In the genomic region with DNA sequence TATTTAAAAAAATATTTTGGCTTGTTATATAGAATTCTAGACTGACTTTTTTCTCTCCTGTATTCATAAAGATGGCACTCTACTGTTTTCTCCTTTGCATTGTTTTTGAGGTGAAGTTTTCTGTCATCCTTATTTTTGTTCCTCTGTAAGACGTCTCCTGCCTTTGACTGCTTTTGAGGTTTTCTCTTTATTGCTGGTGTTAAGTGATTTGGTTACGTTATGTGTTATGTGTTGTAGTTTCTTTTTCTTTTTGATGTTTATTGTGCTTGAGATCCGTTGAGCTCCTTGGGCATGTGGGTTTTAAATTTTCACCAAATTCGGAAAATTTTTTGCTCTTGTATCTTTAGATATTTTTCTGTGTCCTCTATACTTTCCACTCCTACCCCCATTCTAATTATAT, we compare ENCODE assay signal across 21 cellular contexts. TPM values are rescaled to one million over a fixed set of nuclear protein-coding genes. Genes with fewer than 3 reads are reported as not detected.
A peak's percentile ranks its signal among the peaks of the same experiment; 100 is the strongest.
DNase-seq lines count a peak whose midpoint lies in the region; ATAC-seq, FAIRE-seq and TF ChIP-seq lines count a peak whose summit lies in the region.
"Had no signal": no experiment of that assay in that cellular context is flagged by ENCODE, and none has a peak within 500 bp of the region (broad histone marks: within the 10 kb centered on the region; RNA-seq: fewer than 3 reads in every experiment).

No MANE protein-coding gene starts in this region.

- no peaks in the 10 kb centered on the region for H3K27me3 Mint-ChIP-seq in CD8-positive, alpha-beta T cell (ENCODE audit: low read depth)
- H3K27me3 Mint-ChIP-seq in activated T-helper 17 cell treated with anti-CD3 and anti-CD28 coated beads, Interleukin-2, amount 50 U/mL, for 72 hours = no peaks in the 10 kb centered on the region

- H3K4me3 ChIP-seq in CD8-positive, alpha-beta T cell (ENCODE audit: low read depth, low read length) = no peak overlapping the region
- H3K4me3 ChIP-seq: prostate gland, skin epidermis, upper lobe of right lung had no signal

- peak; percentile 73 for ATAC-seq in CD8-positive, alpha-beta T cell
- ATAC-seq in activated T-helper 17 cell treated with anti-CD3 and anti-CD28 coated beads, Interleukin-2, amount 50 U/mL, for 72 hours (replicated peaks) = peak; percentile 56
- no peak for ATAC-seq in HG03280 (IDR thresholded peaks at IDR 0.05; ENCODE audit: unreplicated experiment)
- ATAC-seq: left cardiac atrium, upper lobe of right lung had no signal

- no peaks in the 10 kb centered on the region for H3K27me3 ChIP-seq in CD8-positive, alpha-beta T cell (ENCODE audit: insufficient read depth, low read length)
- H3K27me3 ChIP-seq: upper lobe of right lung had no signal

- peak overlapping the region; percentile 68 for H3K4me3 Mint-ChIP-seq in CD8-positive, alpha-beta T cell
- peak overlapping the region; percentile 60 for H3K4me3 Mint-ChIP-seq in activated T-helper 17 cell treated with anti-CD3 and anti-CD28 coated beads, Interleukin-2, amount 50 U/mL, for 72 hours
- H3K4me3 Mint-ChIP-seq: neural crest cell had no signal

- H3K27ac Mint-ChIP-seq in CD8-positive, alpha-beta T cell = peak overlapping the region; percentile 69
- peak overlapping the region; percentile 79 for H3K27ac Mint-ChIP-seq in activated T-helper 17 cell treated with anti-CD3 and anti-CD28 coated beads, Interleukin-2, amount 50 U/mL, for 72 hours

- no peak for TF ChIP-seq CTCF in C4-2B (conservative IDR thresholded peaks at IDR 0.05)
- TF ChIP-seq CTCF in CD8-positive, alpha-beta T cell (IDR thresholded peaks at IDR 0.05) = no peak

- H3K9me3 ChIP-seq in CD8-positive, alpha-beta T cell (ENCODE audit: low read length) = no peaks in the 10 kb centered on the region
- H3K9me3 ChIP-seq: prostate gland, upper lobe of right lung had no signal

- H3K27ac ChIP-seq in C4-2B = peak overlapping the region; percentile 76
- no peak overlapping the region for H3K27ac ChIP-seq in CD8-positive, alpha-beta T cell (ENCODE audit: low read depth, low read length)
- H3K27ac ChIP-seq: prostate gland, skin epidermis, upper lobe of right lung, VCaP had no signal

- no peak for DNase-seq in CD8-positive, alpha-beta T cell
- DNase-seq in amygdala (lab: John Stamatoyannopoulos, UW) (no peak), NCI-H2107 (lab: John Stamatoyannopoulos, UW) (no peak)
- DNase-seq in NK-92 treated with Interleukin-12 subunit alpha and Interleukin-12 subunit beta, amount 100 ng/mL, for 24 hours (lab: John Stamatoyannopoulos, UW) = no peak
- DNase-seq: foreskin melanocyte; H7; left cardiac atrium; mesendoderm; NCI-H1105 treated with DMSO at 0.1 percent for 48 hours; NCI-H526 treated with DMSO at 0.1 percent for 48 hours; stimulated activated CD4-positive, alpha-beta T cell treated with anti-CD3 and anti-CD28 coated beads, Interleukin-2, amount 100 ng/mL, for 48 hours; upper lobe of right lung had no signal

- H3K4me1 Mint-ChIP-seq in CD8-positive, alpha-beta T cell (ENCODE audit: low read depth) = peaks cover 67% of the 10 kb centered on the region
- H3K4me1 Mint-ChIP-seq in activated T-helper 17 cell treated with anti-CD3 and anti-CD28 coated beads, Interleukin-2, amount 50 U/mL, for 72 hours = peaks cover 25% of the 10 kb centered on the region

- H3K4me1 ChIP-seq in CD8-positive, alpha-beta T cell (ENCODE audit: insufficient read depth, low read length) = peaks cover 25% of the 10 kb centered on the region
- H3K4me1 ChIP-seq: prostate gland, upper lobe of right lung had no signal

- peak; percentile 75 for FAIRE-seq in islet of Langerhans (lab: Jason Lieb, UNC)
- FAIRE-seq: bronchial epithelial cell had no signal

- CTCF ChIA-PET in CD8-positive, alpha-beta T cell (lab: Charles Lee) = no interaction called here

- H3K36me3 ChIP-seq in CD8-positive, alpha-beta T cell (ENCODE audit: insufficient read depth, low read length) = no peaks in the 10 kb centered on the region
- H3K36me3 ChIP-seq: prostate gland, upper lobe of right lung had no signal

- intact Hi-C loops in CD8-positive, alpha-beta T cell (cut with DNase I, micrococcal nuclease) = loop anchor here in 1 of 2 experiments (10.0 kb wide), 1 partner anchor 48 kb away; the partner anchor contains the start of gene KDM6A

- POLR2A ChIA-PET in CD8-positive, alpha-beta T cell (lab: Charles Lee) = no interaction called here

- H3K36me3 Mint-ChIP-seq in CD8-positive, alpha-beta T cell = peaks cover 2% of the 10 kb centered on the region
- H3K36me3 Mint-ChIP-seq in activated T-helper 17 cell treated with anti-CD3 and anti-CD28 coated beads, Interleukin-2, amount 50 U/mL, for 72 hours (ENCODE audit: low read depth) = no peaks in the 10 kb centered on the region

- H3K9me3 Mint-ChIP-seq in CD8-positive, alpha-beta T cell = no peaks in the 10 kb centered on the region
- H3K9me3 Mint-ChIP-seq in activated T-helper 17 cell treated with anti-CD3 and anti-CD28 coated beads, Interleukin-2, amount 50 U/mL, for 72 hours = no peaks in the 10 kb centered on the region

RNA-seq across cellular contexts. Expression of gene KDM6A, which starts 50.0 kb away (rescaled TPM):
- 10 to 100 TPM; 61.5 to 63.5 TPM for total RNA-seq in CD8-positive, alpha-beta T cell
- 10 to 100 TPM; 24.4 to 33.1 TPM for total RNA-seq in activated T-helper 17 cell treated with anti-CD3 and anti-CD28 coated beads, Interleukin-2, amount 50 U/mL, for 72 hours
